Comparison of ENCODE assay signal across 2 cellular contexts in genomic region chr5:176365663-176366574, GRCh38.
TF ChIP-seq lines count a peak whose summit lies in the region.

No MANE protein-coding gene starts in this region.

TF ChIP-seq in SK-N-SH, 30 proteins besides CTCF, POLR2A, EP300 and RAD21:
- TF ChIP-seq PBX3 (IDR thresholded peaks at IDR 0.05) (no peak), NRF1 (IDR thresholded peaks at IDR 0.05; ENCODE audit: low read depth, low read length) (peak; percentile 80), MAX (IDR thresholded peaks at IDR 0.05; ENCODE audit: low read depth) (peak; percentile 74)

TF ChIP-seq in liver, 16 proteins besides CTCF, POLR2A, EP300 and RAD21 (continued from another document):
- TF ChIP-seq REST (IDR thresholded peaks at IDR 0.05), result no peak
- TF ChIP-seq TAF1 (conservative IDR thresholded peaks at IDR 0.05), result no peak
- no peak for TF ChIP-seq RXRA (IDR thresholded peaks at IDR 0.05)
- no peak for TF ChIP-seq HNF4A (conservative IDR thresholded peaks at IDR 0.05)
- no peak for TF ChIP-seq NR2F2 (IDR thresholded peaks at IDR 0.05)
- no peak for TF ChIP-seq GABPA (IDR thresholded peaks at IDR 0.05 in 1 of 2, conservative IDR thresholded peaks at IDR 0.05 in 1 of 2)
- TF ChIP-seq ZBTB33 (IDR thresholded peaks at IDR 0.05), result no peak
- TF ChIP-seq EGR1 (IDR thresholded peaks at IDR 0.05; ENCODE audit: low read depth in 2 of 2), result no peak
